Comparison of ENCODE assay signal across 28 cellular contexts in genomic region chr5:96127538-96127937, GRCh38.
"Had no signal": no experiment of that assay in that cellular context is flagged by ENCODE, and none has a peak within 500 bp of the region (broad histone marks: within the 10 kb centered on the region; RNA-seq: fewer than 3 reads in every experiment).

No MANE protein-coding gene starts in this region.

- H3K36me3 ChIP-seq: brain microvascular endothelial cell, cardiac muscle cell, Peyer's patch, SJSA1 had no signal

- H3K27ac ChIP-seq: brain microvascular endothelial cell, cardiac muscle cell, Peyer's patch, RWPE1, SJSA1 had no signal

- H3K4me1 ChIP-seq: SJSA1 had no signal

- DNase-seq: activated B cell treated with CpG ODN at 0.5 μM for 24 hours; activated CD4-positive, alpha-beta T cell treated with anti-CD3 and anti-CD28 coated beads for 1 hour; activated CD4-positive, alpha-beta T cell treated with anti-CD3 and anti-CD28 coated beads, Interleukin-2, amount 10 ng/mL, durations not matched to agents 24 days and 14 days; activated CD4-positive, alpha-beta T cell treated with anti-CD3 and anti-CD28 coated beads, Interleukin-2, amount 50 U/mL, for 48 hours; activated CD8-positive, alpha-beta memory T cell treated with anti-CD3 and anti-CD28 coated beads for 24 hours; activated gamma-delta T cell; activated naive CD4-positive, alpha-beta T cell treated with anti-CD3 and anti-CD28 coated beads for 36 hours; activated T-cell treated with anti-CD3 and anti-CD28 coated beads, Interleukin-2, amount 50 U/mL, for 4 hours; amygdala; brain microvascular endothelial cell; Karpas-422; MM.1S; NCI-H146; NCI-H187 treated with DMSO at 0.1 percent for 48 hours; NCI-H2171; NCI-H2227 treated with DMSO at 0.1 percent for 48 hours; NCI-H446 treated with DMSO at 0.1 percent for 48 hours; NCI-H524 treated with DMSO at 0.1 percent for 48 hours; NCI-H748 treated with DMSO at 0.1 percent for 48 hours; OCI-M1; Peyer's patch; SHP77; T-helper 17 cell; T1000 had no signal

- H3K9me3 ChIP-seq: Peyer's patch, SJSA1 had no signal

- ATAC-seq: activated T-cell treated with anti-CD3 and anti-CD28 coated beads, Interleukin-2, amount 50 U/mL, for 4 hours; T-helper 17 cell had no signal

- FAIRE-seq: TTC549 had no signal

- H3K27me3 ChIP-seq: brain microvascular endothelial cell, cardiac muscle cell, Peyer's patch, SJSA1 had no signal

- H3K4me3 ChIP-seq: cardiac muscle cell, Peyer's patch, SJSA1 had no signal
